ENCODE assay signal across 8 cellular contexts in the genomic region with DNA sequence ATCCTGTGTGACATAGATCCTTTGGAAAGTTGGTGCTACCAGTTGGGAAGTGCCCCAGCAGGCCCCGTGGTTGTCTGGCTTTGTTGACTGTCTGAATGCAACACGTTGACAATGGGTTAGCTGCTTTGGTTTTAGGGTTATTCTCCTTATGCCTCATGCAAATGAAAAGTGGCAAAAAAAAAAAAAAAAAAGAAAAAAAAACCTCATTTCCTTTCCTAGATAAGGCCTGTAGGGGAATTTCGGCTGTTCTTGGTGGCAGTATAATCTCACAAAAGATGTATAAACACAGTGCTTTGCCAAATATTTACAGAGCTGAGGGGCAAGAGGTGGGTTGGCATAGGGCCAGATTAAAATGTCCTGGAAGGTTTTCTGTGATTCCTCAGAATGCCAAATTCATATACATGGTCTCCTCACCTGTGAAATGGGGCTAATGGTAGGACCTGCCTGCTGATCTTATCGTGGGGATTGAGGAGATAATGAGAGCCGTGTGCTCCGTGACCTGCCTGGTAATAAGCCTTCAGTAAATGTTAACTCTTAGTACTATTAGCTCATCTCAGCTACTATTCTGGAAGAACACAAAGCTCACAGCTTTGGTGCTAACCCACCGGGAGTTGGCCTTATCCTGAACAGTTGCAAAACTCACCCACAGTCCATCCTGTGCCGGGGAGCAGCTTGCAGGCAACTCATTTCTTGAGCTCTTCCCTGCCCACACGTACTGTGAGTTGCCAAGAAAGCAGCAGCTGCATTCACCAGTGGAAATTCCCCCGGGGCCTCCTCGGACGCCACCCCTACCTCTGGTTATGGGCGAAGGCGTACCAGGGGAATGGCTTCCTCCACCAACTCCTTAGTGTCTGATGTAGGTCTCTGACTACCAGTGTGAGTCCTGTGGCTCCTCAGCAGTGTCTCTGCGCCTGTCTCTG.
A peak's percentile ranks its signal among the peaks of the same experiment; 100 is the strongest.
DNase-seq lines count a peak whose midpoint lies in the region; ATAC-seq, FAIRE-seq and TF ChIP-seq lines count a peak whose summit lies in the region.

No MANE protein-coding gene starts in this region.

- no peaks in the 10 kb centered on the region for H3K79me1 ChIP-seq in mesendoderm (ENCODE audit: low read length)

- H3K18ac ChIP-seq in mesendoderm (ENCODE audit: low read length): no peak overlapping the region

- no peak overlapping the region for H3K23ac ChIP-seq in mesendoderm (ENCODE audit: low read length)

- no peak overlapping the region for H4K8ac ChIP-seq in mesendoderm (ENCODE audit: low read depth, low read length)

- peak overlapping the region in 9 of 11 experiments; percentile 34 to 96 (median 90); a peak in 18 of 22 replicates for H3K27ac ChIP-seq in BLaER1 treated with 17β-estradiol and CSF1 and Interleukin-3, amounts not matched to agents 10 nM and 100 nM
- H3K27ac ChIP-seq in mesendoderm (ENCODE audit: low read depth, low read length): peak overlapping the region; percentile 47
- H3K27ac ChIP-seq in colonic mucosa: no peak overlapping the region

- WGBS in mesendoderm (ENCODE audit: extremely low coverage, insufficient coverage, low lambda C conversion rate): no CpG with 5 or more reads among the region's 15 CpGs

- no peak overlapping the region for H2BK5ac ChIP-seq in mesendoderm (ENCODE audit: low read length)

- peak; percentile 10 for DNase-seq in GM19239 (ENCODE audit: insufficient read length, low spot score)
- peak; percentile 75 to 84 for DNase-seq in activated CD4-positive, alpha-beta T cell treated with anti-CD3 and anti-CD28 coated beads, Interleukin-2, amount 50 U/mL, for 48 hours
- peak; percentile 27 for DNase-seq in mesendoderm
- no peak for DNase-seq in colonic mucosa
- no peak for DNase-seq in NCI-H2081 (lab: John Stamatoyannopoulos, UW)
- no peak for DNase-seq in HT-29 (ENCODE audit: low spot score)

- H3K4me3 ChIP-seq in BLaER1 treated with 17β-estradiol and CSF1 and Interleukin-3, amounts not matched to agents 10 nM and 100 nM: peak overlapping the region in 3 of 10 experiments; percentile 12 to 39 (median 15); a peak in 2 of 20 replicates
- H3K4me3 ChIP-seq in mesendoderm (ENCODE audit: low read length): no peak overlapping the region
- no peak overlapping the region for H3K4me3 ChIP-seq in colonic mucosa

- peaks cover 0 to 27% (median 12%) of the 10 kb centered on the region in 11 experiments; a peak in 12 of 22 replicates for H3K9me3 ChIP-seq in BLaER1 treated with 17β-estradiol and CSF1 and Interleukin-3, amounts not matched to agents 10 nM and 100 nM (replicated peaks in 1 of 11)
- H3K9me3 ChIP-seq in colonic mucosa: no peaks in the 10 kb centered on the region

- H3K56ac ChIP-seq in mesendoderm (ENCODE audit: low read length): peak overlapping the region; percentile 62

- peaks cover 0 to 55% (median 0%) of the 10 kb centered on the region in 11 experiments; a peak in 5 of 22 replicates for H4K20me1 ChIP-seq in BLaER1 treated with 17β-estradiol and CSF1 and Interleukin-3, amounts not matched to agents 10 nM and 100 nM

- no peak overlapping the region for H4K5ac ChIP-seq in mesendoderm (ENCODE audit: low read length)

- no peak overlapping the region for H2BK15ac ChIP-seq in mesendoderm (replicated peaks; ENCODE audit: low read depth)

- intact Hi-C loops in colonic mucosa (cut with DNase I): no loop called here

- H3K4me1 ChIP-seq in BLaER1 treated with 17β-estradiol and CSF1 and Interleukin-3, amounts not matched to agents 10 nM and 100 nM: peaks cover 41 to 70% (median 58%) of the 10 kb centered on the region in 10 experiments
- peaks cover 2% of the 10 kb centered on the region for H3K4me1 ChIP-seq in mesendoderm (ENCODE audit: control insufficient read depth, low read depth, low read length)
- H3K4me1 ChIP-seq in colonic mucosa: no peaks in the 10 kb centered on the region

- no peak overlapping the region for H3K4ac ChIP-seq in mesendoderm (ENCODE audit: low read depth, low read length)

- peak; percentile 94 for FAIRE-seq in GM19239 (lab: Jason Lieb, UNC)

- H3K9ac ChIP-seq in BLaER1 treated with 17β-estradiol and CSF1 and Interleukin-3, amounts not matched to agents 10 nM and 100 nM: peak overlapping the region in 9 of 11 experiments; percentile 8 to 86 (median 71); a peak in 15 of 22 replicates
- no peak overlapping the region for H3K9ac ChIP-seq in mesendoderm (ENCODE audit: low read length)
- H3K9ac ChIP-seq in colonic mucosa (ENCODE audit: low read depth in 2 of 2, low read length in 2 of 2): no peak overlapping the region

- peaks cover 0 to 92% (median 9%) of the 10 kb centered on the region in 11 experiments; a peak in 10 of 22 replicates for H3K36me3 ChIP-seq in BLaER1 treated with 17β-estradiol and CSF1 and Interleukin-3, amounts not matched to agents 10 nM and 100 nM
- no peaks in the 10 kb centered on the region for H3K36me3 ChIP-seq in mesendoderm (ENCODE audit: control insufficient read depth, insufficient read depth, low read length)
- no peaks in the 10 kb centered on the region for H3K36me3 ChIP-seq in colonic mucosa

- no peaks in the 10 kb centered on the region for H3K79me2 ChIP-seq in mesendoderm (ENCODE audit: control insufficient read depth, insufficient read depth, low read length)

- H3K27me3 ChIP-seq in BLaER1 treated with 17β-estradiol and CSF1 and Interleukin-3, amounts not matched to agents 10 nM and 100 nM: no peaks in the 10 kb centered on the region
- H3K27me3 ChIP-seq in mesendoderm (ENCODE audit: insufficient read depth, low read length, poor library complexity) (no peaks in the 10 kb centered on the region), colonic mucosa (no peaks in the 10 kb centered on the region)

- peak overlapping the region; percentile 49 to 84 (median 79) for H3K4me2 ChIP-seq in BLaER1 treated with 17β-estradiol and CSF1 and Interleukin-3, amounts not matched to agents 10 nM and 100 nM
- H3K4me2 ChIP-seq in mesendoderm (ENCODE audit: low read length): no peak overlapping the region

- H2BK120ac ChIP-seq in mesendoderm (ENCODE audit: low read depth, low read length): no peak overlapping the region

- ATAC-seq in HG03280 (IDR thresholded peaks at IDR 0.05; ENCODE audit: unreplicated experiment): peak; percentile 53

- no peak overlapping the region for H2AK5ac ChIP-seq in mesendoderm (ENCODE audit: low read length)

- no peak for TF ChIP-seq CTCF in colonic mucosa (IDR thresholded peaks at IDR 0.05)

Comparison
In these comparisons a context has a peak if more than half of its experiments do, and no peak if none do; other contexts are left out.
1. H3K9ac ChIP-seq: peak in BLaER1 treated with 17β-estradiol and CSF1 and Interleukin-3, amounts not matched to agents 10 nM and 100 nM (9 of 11); none in mesendoderm (single experiment) and colonic mucosa (0 of 2).
2. DNase-seq: peak in GM19239 (single experiment), activated CD4-positive, alpha-beta T cell treated with anti-CD3 and anti-CD28 coated beads, Interleukin-2, amount 50 U/mL, for 48 hours (2 of 2) and mesendoderm (single experiment); none in colonic mucosa (single experiment), NCI-H2081 (0 of 2) and HT-29 (single experiment).